10 cellular contexts compared by ENCODE assay signal in genomic region chr12:7369274-7369729, GRCh38.
DNase-seq lines count a peak whose midpoint lies in the region; ATAC-seq and TF ChIP-seq lines count a peak whose summit lies in the region.
"Had no signal": no experiment of that assay in that cellular context is flagged by ENCODE, and none has a peak within 500 bp of the region (broad histone marks: within the 10 kb centered on the region; RNA-seq: fewer than 3 reads in every experiment).

No MANE protein-coding gene starts in this region.

- peak; percentile 1 for DNase-seq in G401 (ENCODE audit: low spot score)
- peak; percentile 97 for DNase-seq in RPMI7951 (ENCODE audit: low read depth)
- peak; percentile 9 for DNase-seq in left kidney (ENCODE audit: low read depth, low spot score)
- no peak for DNase-seq in omental fat pad (ENCODE audit: low spot score)
- DNase-seq in erythroblast (lab: John Stamatoyannopoulos, UW): no peak
- DNase-seq in stimulated activated CD4-positive, alpha-beta T cell treated with anti-CD3 and anti-CD28 coated beads, Interleukin-2, amount 100 ng/mL, for 48 hours: no peak
- no peak for DNase-seq in NCI-H1436 treated with DMSO at 0.1 percent for 48 hours (lab: John Stamatoyannopoulos, UW)
- DNase-seq: activated naive CD8-positive, alpha-beta T cell treated with anti-CD3 and anti-CD28 coated beads for 36 hours; stimulated activated CD4-positive, alpha-beta T cell treated with anti-CD3 and anti-CD28 coated beads, Interleukin-2, amount 100 ng/mL, for 24 hours had no signal

- TF ChIP-seq POLR2A in erythroblast (IDR thresholded peaks at IDR 0.05; ENCODE audit: low read length): no peak

- TF ChIP-seq CTCF in omental fat pad (IDR thresholded peaks at IDR 0.05): no peak

- in situ Hi-C loops in G401 (cut with HindIII; ENCODE audit: low sequenced_read_pairs): no loop called here

- peak; percentile 92 for ATAC-seq in HG02678 (IDR thresholded peaks at IDR 0.05; ENCODE audit: unreplicated experiment)
- no peak for ATAC-seq in omental fat pad (ENCODE audit: low FRiP score)

Comparison
In these comparisons a context has a peak if more than half of its experiments do, and no peak if none do; other contexts are left out.
1. DNase-seq: peak in G401 (single experiment), RPMI7951 (single experiment) and left kidney (single experiment); none in omental fat pad (single experiment), erythroblast (0 of 2), stimulated activated CD4-positive, alpha-beta T cell treated with anti-CD3 and anti-CD28 coated beads, Interleukin-2, amount 100 ng/mL, for 48 hours (0 of 2) and NCI-H1436 treated with DMSO at 0.1 percent for 48 hours (single experiment).